14 cellular contexts compared by ENCODE assay signal in the genomic region with DNA sequence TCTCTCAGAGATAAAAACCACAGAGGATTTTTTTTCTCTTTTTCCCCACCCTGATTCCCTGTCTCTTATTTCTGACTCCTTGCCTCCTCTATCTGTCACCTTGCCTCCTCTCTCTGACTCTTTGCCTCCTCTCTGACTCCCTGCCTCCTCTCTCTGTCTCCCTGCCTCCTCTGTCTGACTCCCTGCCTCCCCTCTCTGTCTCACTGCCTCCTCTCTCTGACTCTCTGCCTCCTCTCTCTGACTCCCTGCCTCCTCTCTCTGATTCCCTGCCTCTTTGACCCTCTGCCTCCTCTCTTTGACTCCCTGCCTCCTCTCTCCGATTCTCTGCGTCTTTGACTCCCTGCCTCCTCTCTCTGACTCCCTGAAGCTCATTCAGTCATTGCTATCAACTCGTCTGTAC. TPM values are rescaled to one million over a fixed set of nuclear protein-coding genes. Genes with fewer than 3 reads are reported as not detected.
DNase-seq lines count a peak whose midpoint lies in the region; ATAC-seq and TF ChIP-seq lines count a peak whose summit lies in the region.
"Had no signal": no experiment of that assay in that cellular context is flagged by ENCODE, and none has a peak within 500 bp of the region (broad histone marks: within the 10 kb centered on the region; RNA-seq: fewer than 3 reads in every experiment).

No MANE protein-coding gene starts in this region.

- WGBS in IMR-90 (ENCODE audit: extremely low coverage in 2 of 2, insufficient read length in 1 of 2), 2 experiments = 30% methylated on average over 2 of the region's 3 CpGs; no CpG with 5 or more reads in 1 of the 2 experiments
- 51% methylated on average over 3 of the region's 3 CpGs for WGBS in esophagus muscularis mucosa
- 55 to 74% (median 62%) methylated on average over 3 of the region's 3 CpGs for WGBS in psoas muscle, 3 donors
- 37 to 48% methylated on average over 3 of the region's 3 CpGs for WGBS in body of pancreas, 2 donors

- no peak overlapping the region for H2BK20ac ChIP-seq in IMR-90 (ENCODE audit: low read depth, low read length)

- no peak overlapping the region for H3K4ac ChIP-seq in IMR-90 (ENCODE audit: low read depth, low read length)

- intact Hi-C loops in IMR-90 (cut with micrococcal nuclease) (no loop called here), esophagus muscularis mucosa (cut with DNase I) (no loop called here), psoas muscle (cut with DNase I) (no loop called here), body of pancreas (cut with DNase I) (no loop called here)

- H3K4me3 ChIP-seq in BLaER1 = no peak overlapping the region
- H3K4me3 ChIP-seq in IMR-90 (ENCODE audit: insufficient read depth, low read depth, low read length) = no peak overlapping the region
- H3K4me3 ChIP-seq in esophagus muscularis mucosa = peak overlapping the region in 3 of 4 donors; percentile 77 to 79 (median 78)
- H3K4me3 ChIP-seq in psoas muscle = peak overlapping the region; percentile 71
- no peak overlapping the region for H3K4me3 ChIP-seq in body of pancreas

- H2AFZ ChIP-seq in IMR-90 (replicated peaks; ENCODE audit: low read length, poor library complexity) = no peak overlapping the region

- in situ Hi-C loops in IMR-90 (cut with MboI; ENCODE audit: low sequenced_read_pairs) = no loop called here

- no peak overlapping the region for H3K27ac ChIP-seq in BLaER1
- no peak overlapping the region for H3K27ac ChIP-seq in IMR-90 (ENCODE audit: insufficient read depth, low read length)
- H3K27ac ChIP-seq in esophagus muscularis mucosa (replicated peaks in 1 of 4) = peak overlapping the region; percentile 86 to 94 (median 92)
- H3K27ac ChIP-seq in psoas muscle = no peak overlapping the region
- H3K27ac ChIP-seq in body of pancreas = no peak overlapping the region

- no peak for DNase-seq in IMR-90
- DNase-seq in esophagus muscularis mucosa (ENCODE audit: extremely low spot score) = no peak
- no peak for DNase-seq in psoas muscle
- no peak for DNase-seq in NCI-H345 treated with DMSO at 0.1 percent for 48 hours (lab: John Stamatoyannopoulos, UW; ENCODE audit: unreplicated experiment)
- DNase-seq in body of pancreas = no peak
- DNase-seq: DMS79 treated with DMSO at 0.1 percent for 48 hours, GOT3, NCI-H1694 treated with DMSO at 0.1 percent for 48 hours, NCI-H2107, NCI-H510A treated with DMSO at 0.1 percent for 48 hours, NCI-H774 had no signal

- dilution Hi-C loops in IMR-90 (cut with HindIII; ENCODE audit: low sequenced_read_pairs, unreplicated experiment) = no loop called here

- H2BK5ac ChIP-seq in IMR-90 (ENCODE audit: low read depth, low read length, poor library complexity, severe bottlenecking) = no peak overlapping the region

- TF ChIP-seq EP300 in esophagus muscularis mucosa (IDR thresholded peaks at IDR 0.05) = no peak

- H2BK15ac ChIP-seq in IMR-90 (ENCODE audit: low read depth, low read length) = no peak overlapping the region

- POLR2A ChIA-PET in IMR-90 (lab: Charles Lee; ENCODE audit: unreplicated experiment) = no interaction called here

- H3K27me3 ChIP-seq in BLaER1 = peaks cover 34% of the 10 kb centered on the region
- no peaks in the 10 kb centered on the region for H3K27me3 ChIP-seq in IMR-90 (ENCODE audit: control insufficient read depth, insufficient read depth, low read length)
- peaks cover 0 to 8% (median 5%) of the 10 kb centered on the region in 4 donors for H3K27me3 ChIP-seq in esophagus muscularis mucosa
- H3K27me3 ChIP-seq in psoas muscle (ENCODE audit: insufficient read depth in 3 of 3, low read length in 2 of 3) = peaks cover 0 to 6% (median 0%) of the 10 kb centered on the region in 3 donors
- H3K27me3 ChIP-seq in body of pancreas = no peaks in the 10 kb centered on the region

- H3K9me3 ChIP-seq in BLaER1 = no peaks in the 10 kb centered on the region
- no peaks in the 10 kb centered on the region for H3K9me3 ChIP-seq in IMR-90 (ENCODE audit: control insufficient read depth, insufficient read depth, low read length)
- no peaks in the 10 kb centered on the region for H3K9me3 ChIP-seq in esophagus muscularis mucosa
- no peaks in the 10 kb centered on the region for H3K9me3 ChIP-seq in psoas muscle
- no peaks in the 10 kb centered on the region for H3K9me3 ChIP-seq in body of pancreas

- H3K9ac ChIP-seq in BLaER1 (no peak overlapping the region), IMR-90 (ENCODE audit: low read depth, low read length) (no peak overlapping the region)

- no peak overlapping the region for H2AK9ac ChIP-seq in IMR-90 (replicated peaks; ENCODE audit: low read depth, low read length, poor library complexity)

- no peak overlapping the region for H4K91ac ChIP-seq in IMR-90 (ENCODE audit: insufficient read depth, low read depth, low read length)

- no peaks in the 10 kb centered on the region; a peak in 1 of 4 replicates for H3K79me1 ChIP-seq in IMR-90 (ENCODE audit: low read depth in 1 of 2, low read length in 2 of 2)

- no peak for TF ChIP-seq RAD21 in IMR-90 (IDR thresholded peaks at IDR 0.05; ENCODE audit: low read length)

- no peak overlapping the region for H3K14ac ChIP-seq in IMR-90 (replicated peaks; ENCODE audit: low read depth, low read length)

- no peak overlapping the region for H3K18ac ChIP-seq in IMR-90 (ENCODE audit: low read depth, low read length)

- H3K9me1 ChIP-seq in IMR-90 (ENCODE audit: insufficient read depth, low read length) = peaks cover 3% of the 10 kb centered on the region; the same call in 1 of the 2 replicates

- no peak overlapping the region for H4K5ac ChIP-seq in IMR-90 (ENCODE audit: low read depth, low read length)

- peaks cover 65% of the 10 kb centered on the region for H3K4me1 ChIP-seq in BLaER1
- H3K4me1 ChIP-seq in IMR-90 (ENCODE audit: control insufficient read depth, insufficient read depth, low read length) = peaks cover 9% of the 10 kb centered on the region
- H3K4me1 ChIP-seq in esophagus muscularis mucosa = peaks cover 27 to 76% (median 74%) of the 10 kb centered on the region in 4 donors
- H3K4me1 ChIP-seq in psoas muscle = peaks cover 11% of the 10 kb centered on the region
- H3K4me1 ChIP-seq in body of pancreas = peaks cover 17% of the 10 kb centered on the region

- TF ChIP-seq CTCF in IMR-90 (conservative IDR thresholded peaks at IDR 0.05; ENCODE audit: low read depth, low read length) = no peak
- no peak for TF ChIP-seq CTCF in esophagus muscularis mucosa (IDR thresholded peaks at IDR 0.05)
- no peak for TF ChIP-seq CTCF in psoas muscle (IDR thresholded peaks at IDR 0.05)
- TF ChIP-seq CTCF in body of pancreas (IDR thresholded peaks at IDR 0.05) = no peak

- H2BK120ac ChIP-seq in IMR-90 (ENCODE audit: low read depth, low read length) = no peak overlapping the region

- CTCF ChIA-PET in IMR-90 (lab: Yijun Ruan, JAX) = no interaction called here

- H4K20me1 ChIP-seq in BLaER1 = peaks cover 16% of the 10 kb centered on the region; the same call in 1 of the 2 replicates
- 0 out of 2 replicates have a peak, but pooled peaks cover 5% of the 10 kb centered on the region for H4K20me1 ChIP-seq in IMR-90 (ENCODE audit: insufficient read depth, low read length)

- H3K36me3 ChIP-seq in BLaER1 = no peaks in the 10 kb centered on the region
- H3K36me3 ChIP-seq in IMR-90 (ENCODE audit: control insufficient read depth, insufficient read depth, low read length) = peaks cover 1% of the 10 kb centered on the region; the same call in 1 of the 2 replicates
- H3K36me3 ChIP-seq in esophagus muscularis mucosa = peaks cover 0 to 22% (median 7%) of the 10 kb centered on the region in 4 donors
- H3K36me3 ChIP-seq in psoas muscle (ENCODE audit: insufficient read depth in 1 of 2, low read depth in 1 of 2) = no peaks in the 10 kb centered on the region
- no peaks in the 10 kb centered on the region for H3K36me3 ChIP-seq in body of pancreas (replicated peaks in 1 of 2; ENCODE audit: insufficient read depth in 1 of 2, low read depth in 2 of 2)

- H2AK5ac ChIP-seq in IMR-90 (ENCODE audit: low read depth, low read length) = peak overlapping the region; percentile 30; the same call in 1 of the 2 replicates

- no peak for TF ChIP-seq POLR2A in IMR-90 (IDR thresholded peaks at IDR 0.05; ENCODE audit: low read depth, low read length)
- TF ChIP-seq POLR2A in esophagus muscularis mucosa (IDR thresholded peaks at IDR 0.05; ENCODE audit: low read depth) = no peak
- TF ChIP-seq POLR2A in body of pancreas (IDR thresholded peaks at IDR 0.05) = no peak

- no peak overlapping the region for H4K8ac ChIP-seq in IMR-90 (ENCODE audit: low read depth in 2 of 2, low read length in 2 of 2)

- ATAC-seq in IMR-90 (ENCODE audit: low read depth) (no peak), psoas muscle (no peak), HG02852 (IDR thresholded peaks at IDR 0.05; ENCODE audit: unreplicated experiment) (no peak), body of pancreas (no peak)
- ATAC-seq: Right ventricle myocardium inferior had no signal

- no peak overlapping the region for H3K23ac ChIP-seq in IMR-90 (ENCODE audit: low read depth, low read length)

- H3K4me2 ChIP-seq in BLaER1 (peak overlapping the region; percentile 65), IMR-90 (ENCODE audit: low read depth, low read length) (no peak overlapping the region)

- no TSS peak for BruUV-seq in IMR-90 (replicated peaks; lab: Mats Ljungman, UMichigan)

- no peak overlapping the region for H3K56ac ChIP-seq in IMR-90 (ENCODE audit: extremely low read depth, insufficient read depth, low read length)

TF ChIP-seq in IMR-90, 13 proteins besides CTCF, POLR2A, EP300 and RAD21:
- TF ChIP-seq MXI1 (IDR thresholded peaks at IDR 0.05; ENCODE audit: borderline replicate concordance, low read depth, low read length) = no peak
- no peak for TF ChIP-seq SMC3 (IDR thresholded peaks at IDR 0.05; ENCODE audit: low read depth, low read length)
- no peak for TF ChIP-seq MAZ (IDR thresholded peaks at IDR 0.05; ENCODE audit: borderline replicate concordance, low read depth, low read length)

RNA-seq across cellular contexts. Expression of a gene that starts 3.1 kb away (rescaled TPM):
- total RNA-seq in IMR-90 (2012; rRNA removed) (under 0.01 TPM in 2 replicates), esophagus muscularis mucosa (10 to 100 TPM; 18.4 to 53.6 (median 31.7) TPM), psoas muscle (1 to 10 TPM; 3.5 to 6.1 (median 3.7) TPM), body of pancreas (1 to 10 TPM in 1 of 2 donors, under 1 TPM in 1; 0.26 to 3.6 TPM)
- polyA plus RNA-seq in IMR-90 (2012; rRNA removed) (0.32 and 0.36 TPM in 2 replicates), psoas muscle (1 to 10 TPM; 2.0 to 2.1 (median 2.1) TPM)
- polyA plus RNA-seq in IMR-90 (2012; cell fraction: cytosol; rRNA removed) = 0.21 and 0.26 TPM in 2 replicates
- polyA plus RNA-seq in IMR-90 (2012; cell fraction: nucleus; rRNA removed; ENCODE audit: low replicate concordance) = 0.42 and 0.53 TPM in 2 replicates

Comparison
In these comparisons a context has a peak if more than half of its experiments do, and no peak if none do; other contexts are left out.
1. H3K27ac ChIP-seq: peak in esophagus muscularis mucosa (4 of 4); none in BLaER1 (single experiment), IMR-90 (single experiment), psoas muscle (single experiment) and body of pancreas (0 of 4).
2. H3K4me3 ChIP-seq: peak in esophagus muscularis mucosa (3 of 4) and psoas muscle (single experiment); none in BLaER1 (single experiment), IMR-90 (single experiment) and body of pancreas (0 of 2).